ENCODE assay signal across 20 cellular contexts in the genomic region with DNA sequence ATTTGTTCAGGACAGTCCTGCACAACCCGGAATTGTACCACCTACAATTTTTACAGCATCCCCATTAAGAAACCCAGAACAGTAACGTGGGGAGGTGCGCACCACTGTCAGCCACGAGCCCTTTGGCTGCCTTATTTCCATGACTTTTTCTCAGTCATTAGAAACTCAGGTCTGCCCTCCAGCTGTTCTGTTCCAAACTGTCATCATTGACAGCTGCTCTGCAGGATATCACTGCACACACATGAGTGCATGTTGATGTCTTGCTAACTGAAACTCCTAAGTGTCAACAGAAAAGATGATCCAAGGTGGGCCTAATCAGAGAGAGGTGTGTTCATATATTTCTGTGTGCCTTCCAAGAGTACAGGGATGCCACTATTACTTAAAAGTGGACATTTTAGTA.
DNase-seq lines count a peak whose midpoint lies in the region; ATAC-seq and TF ChIP-seq lines count a peak whose summit lies in the region.
"Had no signal": no experiment of that assay in that cellular context is flagged by ENCODE, and none has a peak within 500 bp of the region (broad histone marks: within the 10 kb centered on the region; RNA-seq: fewer than 3 reads in every experiment).

No MANE protein-coding gene starts in this region.

- no peak overlapping the region for H3K4me3 ChIP-seq in BE2C (ENCODE audit: low read depth, low read length)
- H3K4me3 ChIP-seq in epithelial cell of proximal tubule (ENCODE audit: low read depth, low read length): no peak overlapping the region
- H3K4me3 ChIP-seq: BLaER1 treated with 17β-estradiol and CSF1 and Interleukin-3, amounts not matched to agents 10 nM and 100 nM had no signal

- DNase-seq in NCI-H1694 (lab: John Stamatoyannopoulos, UW) (peak; percentile 28), NCI-H1694 treated with DMSO at 0.1 percent for 48 hours (lab: John Stamatoyannopoulos, UW) (no peak), BE2C (no peak), epithelial cell of proximal tubule (ENCODE audit: low read depth) (no peak), left colon (no peak), posterior vena cava (ENCODE audit: low spot score) (no peak)
- DNase-seq: CD4-positive, alpha-beta T cell; DND-41; Karpas-422; NCI-H1092 treated with DMSO at 0.1 percent for 48 hours; NCI-H1436; NCI-H1930; NCI-H2107; NCI-H226; NCI-H510A; T-cell had no signal

- ATAC-seq in left colon (peak; percentile 27), HG03442 (IDR thresholded peaks at IDR 0.05; ENCODE audit: unreplicated experiment) (no peak), HG03342 (IDR thresholded peaks at IDR 0.05; ENCODE audit: unreplicated experiment) (no peak)
- ATAC-seq: HepG2, T-cell had no signal

- H3K4me1 ChIP-seq in BE2C: peaks cover 11% of the 10 kb centered on the region
- H3K4me1 ChIP-seq: BLaER1 treated with 17β-estradiol and CSF1 and Interleukin-3, amounts not matched to agents 10 nM and 100 nM had no signal

- TF ChIP-seq CTCF in BE2C (IDR thresholded peaks at IDR 0.05; ENCODE audit: low read depth, low read length) (peak; percentile 27; the same call in 1 of the 2 replicates), epithelial cell of proximal tubule (conservative IDR thresholded peaks at IDR 0.05; ENCODE audit: low read depth, low read length) (peak; percentile 23)

- no peaks in the 10 kb centered on the region for H3K9me3 ChIP-seq in BE2C
- H3K9me3 ChIP-seq: BLaER1 treated with 17β-estradiol and CSF1 and Interleukin-3, amounts not matched to agents 10 nM and 100 nM had no signal

- no peaks in the 10 kb centered on the region for H3K27me3 ChIP-seq in BE2C
- H3K27me3 ChIP-seq: BLaER1 treated with 17β-estradiol and CSF1 and Interleukin-3, amounts not matched to agents 10 nM and 100 nM had no signal

- no peaks in the 10 kb centered on the region for H3K36me3 ChIP-seq in BE2C
- H3K36me3 ChIP-seq: BLaER1 treated with 17β-estradiol and CSF1 and Interleukin-3, amounts not matched to agents 10 nM and 100 nM had no signal

- intact Hi-C loops in left colon (cut with DNase I, micrococcal nuclease): no loop called here
- intact Hi-C loops in posterior vena cava (cut with DNase I): no loop called here
